In the genomic region with DNA sequence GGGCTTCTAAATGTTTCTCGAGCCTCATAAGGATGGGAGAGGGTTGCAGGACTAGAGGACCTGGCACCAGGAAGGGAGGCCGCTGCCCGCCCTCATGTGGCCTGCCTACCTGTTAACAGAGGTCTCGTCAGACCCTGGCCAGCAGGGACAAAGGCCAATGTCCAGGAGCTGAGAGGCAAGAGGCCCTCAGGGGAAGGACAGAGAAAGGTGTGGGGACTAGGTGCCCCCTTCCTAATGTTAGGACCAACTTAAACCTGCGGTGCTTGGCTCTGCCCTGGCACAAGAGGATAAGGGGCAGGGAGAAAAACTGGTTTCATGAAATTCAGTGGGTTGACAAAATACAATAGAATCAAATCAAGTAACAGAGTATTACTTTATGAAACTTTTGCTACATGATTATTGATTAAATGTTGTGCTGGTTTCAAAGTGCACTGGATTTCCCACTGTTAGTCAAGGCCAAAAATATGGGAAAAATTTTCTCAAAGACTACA, we compare ENCODE assay signal across 1 cellular context.
A peak's percentile ranks its signal among the peaks of the same experiment; 100 is the strongest.
TF ChIP-seq lines count a peak whose summit lies in the region.

No MANE protein-coding gene starts in this region.

TF ChIP-seq in HepG2, 621 proteins besides CTCF, POLR2A, EP300 and RAD21 (continued from another document and continues in another):
- TF ChIP-seq, protein P1, sequence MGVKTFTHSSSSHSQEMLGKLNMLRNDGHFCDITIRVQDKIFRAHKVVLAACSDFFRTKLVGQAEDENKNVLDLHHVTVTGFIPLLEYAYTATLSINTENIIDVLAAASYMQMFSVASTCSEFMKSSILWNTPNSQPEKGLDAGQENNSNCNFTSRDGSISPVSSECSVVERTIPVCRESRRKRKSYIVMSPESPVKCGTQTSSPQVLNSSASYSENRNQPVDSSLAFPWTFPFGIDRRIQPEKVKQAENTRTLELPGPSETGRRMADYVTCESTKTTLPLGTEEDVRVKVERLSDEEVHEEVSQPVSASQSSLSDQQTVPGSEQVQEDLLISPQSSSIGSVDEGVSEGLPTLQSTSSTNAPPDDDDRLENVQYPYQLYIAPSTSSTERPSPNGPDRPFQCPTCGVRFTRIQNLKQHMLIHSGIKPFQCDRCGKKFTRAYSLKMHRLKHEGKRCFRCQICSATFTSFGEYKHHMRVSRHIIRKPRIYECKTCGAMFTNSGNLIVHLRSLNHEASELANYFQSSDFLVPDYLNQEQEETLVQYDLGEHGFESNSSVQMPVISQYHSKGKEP (CRISPR knock-in tag; IDR thresholded peaks at IDR 0.05) = no peak
- TF ChIP-seq ZNF30 (CRISPR knock-in tag; IDR thresholded peaks at IDR 0.05) = no peak
- TF ChIP-seq ZNF768 (CRISPR knock-in tag; IDR thresholded peaks at IDR 0.05) = no peak
- no peak for TF ChIP-seq ZNF724P (CRISPR knock-in tag; IDR thresholded peaks at IDR 0.05; ENCODE audit: borderline replicate concordance)
- TF ChIP-seq ZNF337 (CRISPR knock-in tag; IDR thresholded peaks at IDR 0.05; ENCODE audit: borderline replicate concordance, low read depth) = no peak
- no peak for TF ChIP-seq ZBTB1 (CRISPR knock-in tag; IDR thresholded peaks at IDR 0.05; ENCODE audit: borderline replicate concordance)
- TF ChIP-seq HNRNPL (IDR thresholded peaks at IDR 0.05; ENCODE audit: low read depth, low read length) = no peak
- TF ChIP-seq ETV5 (CRISPR knock-in tag; IDR thresholded peaks at IDR 0.05; ENCODE audit: borderline replicate concordance) = peak; percentile 19; the same call in 1 of the 2 replicates
- no peak for TF ChIP-seq ZNF713 (CRISPR knock-in tag; IDR thresholded peaks at IDR 0.05)
- no peak for TF ChIP-seq SALL2 (CRISPR knock-in tag; IDR thresholded peaks at IDR 0.05)
- peak; percentile 63; the same call in 1 of the 2 replicates for TF ChIP-seq GATAD2A (CRISPR knock-in tag; IDR thresholded peaks at IDR 0.05)
- no peak for TF ChIP-seq SIX1 (CRISPR knock-in tag; IDR thresholded peaks at IDR 0.05; ENCODE audit: borderline replicate concordance)
- TF ChIP-seq ZNF841 (CRISPR knock-in tag; IDR thresholded peaks at IDR 0.05; ENCODE audit: borderline replicate concordance) = no peak
- TF ChIP-seq NR2F1 (CRISPR knock-in tag; IDR thresholded peaks at IDR 0.05) = no peak
- TF ChIP-seq, protein P2, sequence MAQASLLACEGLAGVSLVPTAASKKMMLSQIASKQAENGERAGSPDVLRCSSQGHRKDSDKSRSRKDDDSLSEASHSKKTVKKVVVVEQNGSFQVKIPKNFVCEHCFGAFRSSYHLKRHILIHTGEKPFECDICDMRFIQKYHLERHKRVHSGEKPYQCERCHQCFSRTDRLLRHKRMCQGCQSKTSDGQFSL (CRISPR knock-in tag; IDR thresholded peaks at IDR 0.05) = no peak
- no peak for TF ChIP-seq ZNF124 (CRISPR knock-in tag; IDR thresholded peaks at IDR 0.05)
- TF ChIP-seq ZNF235 (CRISPR knock-in tag; IDR thresholded peaks at IDR 0.05; ENCODE audit: borderline replicate concordance) = no peak
- no peak for TF ChIP-seq GABPA (IDR thresholded peaks at IDR 0.05; ENCODE audit: low read depth, low read length)
- TF ChIP-seq GABPA (CRISPR knock-in tag; IDR thresholded peaks at IDR 0.05; ENCODE audit: low read depth) = no peak
- no peak for TF ChIP-seq TARDBP (CRISPR knock-in tag; IDR thresholded peaks at IDR 0.05)
- TF ChIP-seq ZSCAN29 (CRISPR knock-in tag; conservative IDR thresholded peaks at IDR 0.05) = no peak
- TF ChIP-seq HNF4G (IDR thresholded peaks at IDR 0.05; ENCODE audit: borderline replicate concordance, low read depth, low read length) = peak; percentile 79
- peak; percentile 57; the same call in 1 of the 2 replicates for TF ChIP-seq HNF4G (CRISPR knock-in tag; IDR thresholded peaks at IDR 0.05; ENCODE audit: borderline replicate concordance, low read depth)
- no peak for TF ChIP-seq ZNF672 (CRISPR knock-in tag; IDR thresholded peaks at IDR 0.05)
- 0 out of 2 replicates have a peak, but pooled peaks have one; percentile 33 for TF ChIP-seq CREM (IDR thresholded peaks at IDR 0.05)
- no peak for TF ChIP-seq CREM (CRISPR knock-in tag; IDR thresholded peaks at IDR 0.05)
- TF ChIP-seq EEA1 (CRISPR knock-in tag; IDR thresholded peaks at IDR 0.05; ENCODE audit: borderline replicate concordance) = no peak
- peak; percentile 28; the same call in 1 of the 2 replicates for TF ChIP-seq SAP130 (CRISPR knock-in tag; IDR thresholded peaks at IDR 0.05; ENCODE audit: low read depth)
- TF ChIP-seq FOXA1 (IDR thresholded peaks at IDR 0.05) = no peak
- TF ChIP-seq FOXA1 (CRISPR knock-in tag; IDR thresholded peaks at IDR 0.05) = no peak
- no peak for TF ChIP-seq SOX6 (IDR thresholded peaks at IDR 0.05)
- TF ChIP-seq SOX6 (CRISPR knock-in tag; IDR thresholded peaks at IDR 0.05) = peak; percentile 19; the same call in 1 of the 2 replicates
- no peak for TF ChIP-seq ZNF589 (CRISPR knock-in tag; conservative IDR thresholded peaks at IDR 0.05)
- 0 out of 2 replicates have a peak, but pooled peaks have one; percentile 38 for TF ChIP-seq ELF3 (CRISPR knock-in tag; IDR thresholded peaks at IDR 0.05)
- 0 out of 2 replicates have a peak, but pooled peaks have one; percentile 52 for TF ChIP-seq ZNF296 (CRISPR knock-in tag; conservative IDR thresholded peaks at IDR 0.05)
- TF ChIP-seq KLF15 (CRISPR knock-in tag; IDR thresholded peaks at IDR 0.05; ENCODE audit: borderline replicate concordance) = no peak
- no peak for TF ChIP-seq SIN3B (IDR thresholded peaks at IDR 0.05; ENCODE audit: low read length)
- peak; percentile 22; the same call in 1 of the 2 replicates for TF ChIP-seq HDAC1 (CRISPR knock-in tag; IDR thresholded peaks at IDR 0.05)
- TF ChIP-seq RCOR2 (CRISPR knock-in tag; IDR thresholded peaks at IDR 0.05) = no peak
- no peak for TF ChIP-seq SP1 (IDR thresholded peaks at IDR 0.05)
- TF ChIP-seq SP1 (CRISPR knock-in tag; IDR thresholded peaks at IDR 0.05) = no peak
- no peak for TF ChIP-seq KLF16 (CRISPR knock-in tag; IDR thresholded peaks at IDR 0.05)
- TF ChIP-seq ZNF501 (CRISPR knock-in tag; IDR thresholded peaks at IDR 0.05) = no peak
- no peak for TF ChIP-seq ZNF263 (CRISPR knock-in tag; IDR thresholded peaks at IDR 0.05)
- TF ChIP-seq, protein P3, sequence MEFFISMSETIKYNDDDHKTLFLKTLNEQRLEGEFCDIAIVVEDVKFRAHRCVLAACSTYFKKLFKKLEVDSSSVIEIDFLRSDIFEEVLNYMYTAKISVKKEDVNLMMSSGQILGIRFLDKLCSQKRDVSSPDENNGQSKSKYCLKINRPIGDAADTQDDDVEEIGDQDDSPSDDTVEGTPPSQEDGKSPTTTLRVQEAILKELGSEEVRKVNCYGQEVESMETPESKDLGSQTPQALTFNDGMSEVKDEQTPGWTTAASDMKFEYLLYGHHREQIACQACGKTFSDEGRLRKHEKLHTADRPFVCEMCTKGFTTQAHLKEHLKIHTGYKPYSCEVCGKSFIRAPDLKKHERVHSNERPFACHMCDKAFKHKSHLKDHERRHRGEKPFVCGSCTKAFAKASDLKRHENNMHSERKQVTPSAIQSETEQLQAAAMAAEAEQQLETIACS (CRISPR knock-in tag; IDR thresholded peaks at IDR 0.05) = no peak
- TF ChIP-seq CC2D1A (CRISPR knock-in tag; IDR thresholded peaks at IDR 0.05) = no peak
- no peak for TF ChIP-seq ZFP1 (CRISPR knock-in tag; IDR thresholded peaks at IDR 0.05)
- no peak for TF ChIP-seq CENPT (CRISPR knock-in tag; IDR thresholded peaks at IDR 0.05; ENCODE audit: low read depth)
- TF ChIP-seq ZNF550 (CRISPR knock-in tag; IDR thresholded peaks at IDR 0.05; ENCODE audit: borderline replicate concordance) = no peak
- TF ChIP-seq NCOR1 (IDR thresholded peaks at IDR 0.05; ENCODE audit: borderline replicate concordance, low read length) = peak; percentile 79; the same call in 1 of the 2 replicates
- TF ChIP-seq SPEN (CRISPR knock-in tag; IDR thresholded peaks at IDR 0.05; ENCODE audit: low read depth) = no peak
- no peak for TF ChIP-seq ZNF780A (CRISPR knock-in tag; IDR thresholded peaks at IDR 0.05)
- no peak for TF ChIP-seq GPN1 (CRISPR knock-in tag; IDR thresholded peaks at IDR 0.05; ENCODE audit: borderline replicate concordance)
- TF ChIP-seq HBP1 (CRISPR knock-in tag; IDR thresholded peaks at IDR 0.05; ENCODE audit: low read depth) = no peak
- no peak for TF ChIP-seq CCDC6 (CRISPR knock-in tag; IDR thresholded peaks at IDR 0.05)
- TF ChIP-seq MTF1 (CRISPR knock-in tag; IDR thresholded peaks at IDR 0.05) = no peak
- no peak for TF ChIP-seq ZNF329 (CRISPR knock-in tag; IDR thresholded peaks at IDR 0.05; ENCODE audit: low read depth)
- TF ChIP-seq KLF13 (CRISPR knock-in tag; IDR thresholded peaks at IDR 0.05) = no peak
- no peak for TF ChIP-seq NR2F6 (IDR thresholded peaks at IDR 0.05)
- TF ChIP-seq NR2F6 (CRISPR knock-in tag; IDR thresholded peaks at IDR 0.05) = peak; percentile 11; the same call in 1 of the 2 replicates
- no peak for TF ChIP-seq TMF1 (CRISPR knock-in tag; IDR thresholded peaks at IDR 0.05; ENCODE audit: low read depth)
- TF ChIP-seq ZNF350 (CRISPR knock-in tag; IDR thresholded peaks at IDR 0.05; ENCODE audit: borderline replicate concordance, low read depth) = no peak
- TF ChIP-seq RAD51 (IDR thresholded peaks at IDR 0.05; ENCODE audit: borderline replicate concordance) = no peak
- no peak for TF ChIP-seq SRF (IDR thresholded peaks at IDR 0.05; ENCODE audit: low read depth, low read length)
- TF ChIP-seq ZNF580 (CRISPR knock-in tag; IDR thresholded peaks at IDR 0.05; ENCODE audit: borderline replicate concordance, low read depth) = no peak
- no peak for TF ChIP-seq ZSCAN21 (CRISPR knock-in tag; IDR thresholded peaks at IDR 0.05; ENCODE audit: borderline replicate concordance)
- no peak for TF ChIP-seq ZNF883 (CRISPR knock-in tag; IDR thresholded peaks at IDR 0.05; ENCODE audit: not compliant biosample characterization)
- TF ChIP-seq NCOA5 (CRISPR knock-in tag; IDR thresholded peaks at IDR 0.05) = no peak
- TF ChIP-seq GLI4 (CRISPR knock-in tag; IDR thresholded peaks at IDR 0.05; ENCODE audit: borderline replicate concordance) = no peak
- no peak for TF ChIP-seq ZNF20 (CRISPR knock-in tag; IDR thresholded peaks at IDR 0.05)
- TF ChIP-seq ZBTB3 (CRISPR knock-in tag; IDR thresholded peaks at IDR 0.05; ENCODE audit: borderline replicate concordance, low read depth) = no peak
- no peak for TF ChIP-seq GATA4 (IDR thresholded peaks at IDR 0.05; ENCODE audit: borderline replicate concordance, low read depth)
- TF ChIP-seq, protein P4, sequence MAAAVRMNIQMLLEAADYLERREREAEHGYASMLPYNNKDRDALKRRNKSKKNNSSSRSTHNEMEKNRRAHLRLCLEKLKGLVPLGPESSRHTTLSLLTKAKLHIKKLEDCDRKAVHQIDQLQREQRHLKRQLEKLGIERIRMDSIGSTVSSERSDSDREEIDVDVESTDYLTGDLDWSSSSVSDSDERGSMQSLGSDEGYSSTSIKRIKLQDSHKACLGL (CRISPR knock-in tag; IDR thresholded peaks at IDR 0.05) = no peak
- peak; percentile 90 for TF ChIP-seq PAXIP1 (CRISPR knock-in tag; conservative IDR thresholded peaks at IDR 0.05)
- no peak for TF ChIP-seq GMEB2 (CRISPR knock-in tag; IDR thresholded peaks at IDR 0.05; ENCODE audit: low read depth)
- no peak for TF ChIP-seq MBD4 (IDR thresholded peaks at IDR 0.05; ENCODE audit: borderline replicate concordance, low read length)
- no peak for TF ChIP-seq PAWR (CRISPR knock-in tag; IDR thresholded peaks at IDR 0.05; ENCODE audit: borderline replicate concordance)
- TF ChIP-seq ZNF772 (CRISPR knock-in tag; IDR thresholded peaks at IDR 0.05) = no peak
- TF ChIP-seq NFRKB (IDR thresholded peaks at IDR 0.05) = no peak
